ENCODE assay signal across 10 cellular contexts in genomic region chrX:79138658-79139241, GRCh38. TPM values are rescaled to one million over a fixed set of nuclear protein-coding genes. Genes with fewer than 3 reads are reported as not detected.
DNase-seq lines count a peak whose midpoint lies in the region; ATAC-seq and TF ChIP-seq lines count a peak whose summit lies in the region.
"Had no signal": no experiment of that assay in that cellular context is flagged by ENCODE, and none has a peak within 500 bp of the region (broad histone marks: within the 10 kb centered on the region; RNA-seq: fewer than 3 reads in every experiment).

No MANE protein-coding gene starts in this region.

- ATAC-seq in GM19455 (IDR thresholded peaks at IDR 0.05; ENCODE audit: unreplicated experiment) (peak; percentile 93), HG03354 (IDR thresholded peaks at IDR 0.05; ENCODE audit: poor library complexity, severe bottlenecking, unreplicated experiment) (peak; percentile 96), activated B cell treated with CpG ODN at 0.5 μM for 24 hours (ENCODE audit: low read depth) (peak; percentile 89)

- H3K4me1 ChIP-seq in DOHH2 (ENCODE audit: control insufficient read depth, low read length) = peaks cover 20% of the 10 kb centered on the region

- intact Hi-C loops in activated B cell treated with CpG ODN at 0.5 μM for 24 hours (cut with micrococcal nuclease) = loop anchor here (1.0 to 10.0 kb wide), 4 partner anchors 9 to 1244 kb away; partner anchors contain the start of genes COX7B and MAGT1

- peak overlapping the region; percentile 91 for H3K27ac Mint-ChIP-seq in activated B cell treated with CpG ODN at 0.5 μM for 24 hours

- POLR2A ChIA-PET in activated B cell treated with CpG ODN at 0.5 μM for 24 hours (lab: Charles Lee) = interaction anchor here (0.8 kb wide), 1 partner anchor 31 kb away, joined by 3 read pairs; no protein-coding TSS in a partner anchor

- H3K79me2 ChIP-seq in DOHH2 (ENCODE audit: control insufficient read depth, low read length) = no peaks in the 10 kb centered on the region

- no peaks in the 10 kb centered on the region; the same call in 1 of the 2 replicates for H3K36me3 ChIP-seq in DOHH2 (ENCODE audit: control insufficient read depth, low read length)

- H3K27ac ChIP-seq in DOHH2 (ENCODE audit: low read depth, low read length) = peak overlapping the region; percentile 77
- H3K27ac ChIP-seq: epithelial cell of prostate had no signal

- no peak for TF ChIP-seq CTCF in DOHH2 (IDR thresholded peaks at IDR 0.05; ENCODE audit: low read depth, low read length, poor library complexity, severe bottlenecking)
- no peak for TF ChIP-seq CTCF in activated B cell treated with CpG ODN at 0.5 μM for 24 hours (IDR thresholded peaks at IDR 0.05)

- H4K20me1 ChIP-seq in DOHH2 (ENCODE audit: control insufficient read depth, insufficient read depth, low read depth, low read length) = no peaks in the 10 kb centered on the region

- peak overlapping the region; percentile 55 for H3K4me3 Mint-ChIP-seq in activated B cell treated with CpG ODN at 0.5 μM for 24 hours

- peak overlapping the region; percentile 59 for H3K4me2 ChIP-seq in DOHH2 (ENCODE audit: low read length)

- CTCF ChIA-PET in activated B cell treated with CpG ODN at 0.5 μM for 24 hours (lab: Charles Lee) = no interaction called here

- no peaks in the 10 kb centered on the region; the same call in 1 of the 2 replicates for H3F3A ChIP-seq in DOHH2 (ENCODE audit: control insufficient read depth, insufficient read depth)

- H3K9me3 Mint-ChIP-seq in activated B cell treated with CpG ODN at 0.5 μM for 24 hours = peaks cover 4% of the 10 kb centered on the region

- no peaks in the 10 kb centered on the region for H3K9me3 ChIP-seq in DOHH2 (ENCODE audit: control insufficient read depth, insufficient read depth, low read length)

- no peaks in the 10 kb centered on the region for H3K27me3 ChIP-seq in DOHH2 (ENCODE audit: control insufficient read depth, low read length)

- no peak for DNase-seq in activated B cell treated with CpG ODN at 0.5 μM for 24 hours
- DNase-seq in NCI-H128 (lab: John Stamatoyannopoulos, UW; ENCODE audit: unreplicated experiment) = no peak
- DNase-seq in amygdala (lab: John Stamatoyannopoulos, UW) = no peak
- no peak for DNase-seq in NCI-H1105 treated with DMSO at 0.1 percent for 48 hours (lab: John Stamatoyannopoulos, UW)
- DNase-seq in activated CD4-positive, CD25-positive, alpha-beta regulatory T cell (lab: John Stamatoyannopoulos, UW) = no peak

- H3K9me2 ChIP-seq in DOHH2 (replicated peaks; ENCODE audit: control insufficient read depth, low read length) = no peaks in the 10 kb centered on the region

- peak overlapping the region; percentile 46 for H3K4me3 ChIP-seq in DOHH2 (ENCODE audit: low read length)

- H3K4me1 Mint-ChIP-seq in activated B cell treated with CpG ODN at 0.5 μM for 24 hours = peaks cover 57% of the 10 kb centered on the region

- no peaks in the 10 kb centered on the region for H3K27me3 Mint-ChIP-seq in activated B cell treated with CpG ODN at 0.5 μM for 24 hours

- no peaks in the 10 kb centered on the region for H3K36me3 Mint-ChIP-seq in activated B cell treated with CpG ODN at 0.5 μM for 24 hours (ENCODE audit: low read depth)

RNA-seq across cellular contexts. Expression of gene GPR174, which starts 5.7 kb away (rescaled TPM):
- 18.4 and 20.5 TPM in 2 replicates for total RNA-seq in activated B cell treated with CpG ODN at 0.5 μM for 24 hours
- total RNA-seq: renal cortical epithelial cell had no signal
